Comparison of ENCODE assay signal across 1 cellular context in the genomic region with DNA sequence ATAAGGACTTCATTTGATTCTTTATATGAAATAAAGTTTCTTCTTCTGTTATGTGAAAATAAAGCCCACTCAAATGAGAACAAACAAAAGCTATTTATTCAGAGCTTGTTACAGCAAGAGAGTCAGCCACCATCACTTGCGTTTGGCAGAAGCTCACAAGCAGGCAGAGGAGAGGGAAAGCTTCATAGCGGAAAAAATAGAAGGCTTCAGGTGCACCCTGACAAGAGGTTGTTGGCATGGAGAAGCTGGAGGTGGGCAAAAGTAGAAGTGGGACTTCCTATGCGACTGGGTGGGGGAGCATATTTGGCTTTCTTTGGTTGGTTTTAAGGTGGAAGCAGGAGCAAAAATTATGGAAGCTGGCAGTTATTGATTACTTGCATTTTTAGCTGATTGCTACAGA.
TF ChIP-seq lines count a peak whose summit lies in the region.

No MANE protein-coding gene starts in this region.

TF ChIP-seq in GM23338, 12 proteins besides CTCF, POLR2A, EP300 and RAD21 (continued from another document):
- TF ChIP-seq, protein P1, sequence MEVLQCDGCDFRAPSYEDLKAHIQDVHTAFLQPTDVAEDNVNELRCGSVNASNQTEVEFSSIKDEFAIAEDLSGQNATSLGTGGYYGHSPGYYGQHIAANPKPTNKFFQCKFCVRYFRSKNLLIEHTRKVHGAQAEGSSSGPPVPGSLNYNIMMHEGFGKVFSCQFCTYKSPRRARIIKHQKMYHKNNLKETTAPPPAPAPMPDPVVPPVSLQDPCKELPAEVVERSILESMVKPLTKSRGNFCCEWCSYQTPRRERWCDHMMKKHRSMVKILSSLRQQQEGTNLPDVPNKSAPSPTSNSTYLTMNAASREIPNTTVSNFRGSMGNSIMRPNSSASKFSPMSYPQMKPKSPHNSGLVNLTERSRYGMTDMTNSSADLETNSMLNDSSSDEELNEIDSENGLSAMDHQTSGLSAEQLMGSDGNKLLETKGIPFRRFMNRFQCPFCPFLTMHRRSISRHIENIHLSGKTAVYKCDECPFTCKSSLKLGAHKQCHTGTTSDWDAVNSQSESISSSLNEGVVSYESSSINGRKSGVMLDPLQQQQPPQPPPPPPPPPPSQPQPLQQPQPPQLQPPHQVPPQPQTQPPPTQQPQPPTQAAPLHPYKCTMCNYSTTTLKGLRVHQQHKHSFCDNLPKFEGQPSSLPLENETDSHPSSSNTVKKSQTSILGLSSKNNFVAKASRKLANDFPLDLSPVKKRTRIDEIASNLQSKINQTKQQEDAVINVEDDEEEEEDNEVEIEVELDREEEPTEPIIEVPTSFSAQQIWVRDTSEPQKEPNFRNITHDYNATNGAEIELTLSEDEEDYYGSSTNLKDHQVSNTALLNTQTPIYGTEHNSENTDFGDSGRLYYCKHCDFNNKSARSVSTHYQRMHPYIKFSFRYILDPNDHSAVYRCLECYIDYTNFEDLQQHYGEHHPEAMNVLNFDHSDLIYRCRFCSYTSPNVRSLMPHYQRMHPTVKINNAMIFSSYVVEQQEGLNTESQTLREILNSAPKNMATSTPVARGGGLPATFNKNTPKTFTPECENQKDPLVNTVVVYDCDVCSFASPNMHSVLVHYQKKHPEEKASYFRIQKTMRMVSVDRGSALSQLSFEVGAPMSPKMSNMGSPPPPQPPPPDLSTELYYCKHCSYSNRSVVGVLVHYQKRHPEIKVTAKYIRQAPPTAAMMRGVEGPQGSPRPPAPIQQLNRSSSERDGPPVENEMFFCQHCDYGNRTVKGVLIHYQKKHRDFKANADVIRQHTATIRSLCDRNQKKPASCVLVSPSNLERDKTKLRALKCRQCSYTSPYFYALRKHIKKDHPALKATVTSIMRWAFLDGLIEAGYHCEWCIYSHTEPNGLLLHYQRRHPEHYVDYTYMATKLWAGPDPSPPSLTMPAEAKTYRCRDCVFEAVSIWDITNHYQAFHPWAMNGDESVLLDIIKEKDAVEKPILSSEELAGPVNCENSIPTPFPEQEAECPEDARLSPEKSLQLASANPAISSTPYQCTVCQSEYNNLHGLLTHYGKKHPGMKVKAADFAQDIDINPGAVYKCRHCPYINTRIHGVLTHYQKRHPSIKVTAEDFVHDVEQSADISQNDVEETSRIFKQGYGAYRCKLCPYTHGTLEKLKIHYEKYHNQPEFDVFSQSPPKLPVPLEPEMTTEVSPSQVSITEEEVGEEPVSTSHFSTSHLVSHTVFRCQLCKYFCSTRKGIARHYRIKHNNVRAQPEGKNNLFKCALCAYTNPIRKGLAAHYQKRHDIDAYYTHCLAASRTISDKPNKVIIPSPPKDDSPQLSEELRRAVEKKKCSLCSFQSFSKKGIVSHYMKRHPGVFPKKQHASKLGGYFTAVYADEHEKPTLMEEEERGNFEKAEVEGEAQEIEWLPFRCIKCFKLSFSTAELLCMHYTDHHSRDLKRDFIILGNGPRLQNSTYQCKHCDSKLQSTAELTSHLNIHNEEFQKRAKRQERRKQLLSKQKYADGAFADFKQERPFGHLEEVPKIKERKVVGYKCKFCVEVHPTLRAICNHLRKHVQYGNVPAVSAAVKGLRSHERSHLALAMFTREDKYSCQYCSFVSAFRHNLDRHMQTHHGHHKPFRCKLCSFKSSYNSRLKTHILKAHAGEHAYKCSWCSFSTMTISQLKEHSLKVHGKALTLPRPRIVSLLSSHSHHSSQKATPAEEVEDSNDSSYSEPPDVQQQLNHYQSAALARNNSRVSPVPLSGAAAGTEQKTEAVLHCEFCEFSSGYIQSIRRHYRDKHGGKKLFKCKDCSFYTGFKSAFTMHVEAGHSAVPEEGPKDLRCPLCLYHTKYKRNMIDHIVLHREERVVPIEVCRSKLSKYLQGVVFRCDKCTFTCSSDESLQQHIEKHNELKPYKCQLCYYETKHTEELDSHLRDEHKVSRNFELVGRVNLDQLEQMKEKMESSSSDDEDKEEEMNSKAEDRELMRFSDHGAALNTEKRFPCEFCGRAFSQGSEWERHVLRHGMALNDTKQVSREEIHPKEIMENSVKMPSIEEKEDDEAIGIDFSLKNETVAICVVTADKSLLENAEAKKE (CRISPR knock-in tag; IDR thresholded peaks at IDR 0.05) = no peak
- no peak for TF ChIP-seq ZNF331 (CRISPR knock-in tag; IDR thresholded peaks at IDR 0.05; ENCODE audit: low read depth)
- no peak for TF ChIP-seq REST (IDR thresholded peaks at IDR 0.05; ENCODE audit: unreplicated experiment)
- no peak for TF ChIP-seq POLR2AphosphoS5 (IDR thresholded peaks at IDR 0.05; ENCODE audit: low read depth)
- no peak for TF ChIP-seq NANOG (IDR thresholded peaks at IDR 0.05; ENCODE audit: borderline replicate concordance)
- no peak for TF ChIP-seq ZNF114 (CRISPR knock-in tag; IDR thresholded peaks at IDR 0.05)
- no peak for TF ChIP-seq EZH2 (IDR thresholded peaks at IDR 0.05; ENCODE audit: low read depth, unreplicated experiment)
TF ChIP-seq in GM23338: peak in this region for 0.
